Comparison of ENCODE assay signal across 11 cellular contexts in the genomic region with DNA sequence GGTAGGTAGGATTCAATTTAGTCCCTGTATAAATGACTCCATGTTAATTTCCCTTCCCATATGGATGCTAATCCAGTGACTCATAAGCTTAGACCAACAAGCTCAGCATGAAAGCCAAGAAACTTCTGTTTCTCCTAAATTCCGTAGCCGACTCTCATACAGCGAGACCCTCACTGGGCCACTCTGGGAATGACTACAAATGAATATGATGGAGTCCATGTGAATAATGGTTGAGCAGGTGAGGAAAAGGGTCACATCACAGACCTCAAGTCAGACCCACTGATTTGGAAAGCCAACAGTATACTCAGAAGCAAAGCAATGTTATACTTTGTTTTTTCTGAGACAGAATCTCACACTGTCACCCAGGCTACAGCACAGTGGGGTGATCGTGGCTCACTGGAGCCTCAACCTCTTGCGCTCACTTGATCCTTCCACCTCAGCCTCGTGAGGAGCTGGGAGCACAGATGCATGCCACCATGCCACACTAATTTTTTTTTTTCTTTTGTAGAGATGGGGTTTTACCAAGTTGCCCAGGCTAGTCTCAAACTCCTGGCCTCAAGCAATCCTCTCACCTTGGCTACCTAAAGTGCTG.
DNase-seq lines count a peak whose midpoint lies in the region; TF ChIP-seq lines count a peak whose summit lies in the region.
"Had no signal": no experiment of that assay in that cellular context is flagged by ENCODE, and none has a peak within 500 bp of the region (broad histone marks: within the 10 kb centered on the region; RNA-seq: fewer than 3 reads in every experiment).

No MANE protein-coding gene starts in this region.

- no peak overlapping the region for H3K27ac ChIP-seq in MM.1S (ENCODE audit: low read length)
- H3K27ac ChIP-seq: sigmoid colon had no signal

- H3K4me2 ChIP-seq in MM.1S (ENCODE audit: low read depth, low read length), result no peak overlapping the region

- H3K27me3 ChIP-seq in MM.1S (replicated peaks; ENCODE audit: insufficient read depth, low read length), result no peaks in the 10 kb centered on the region
- H3K27me3 ChIP-seq: sigmoid colon had no signal

- H3K9me2 ChIP-seq in MM.1S (replicated peaks; ENCODE audit: insufficient read depth, low read length), result no peaks in the 10 kb centered on the region

- no peak overlapping the region for H2AFZ ChIP-seq in MM.1S (ENCODE audit: low read length)

- H3K9ac ChIP-seq in MM.1S (ENCODE audit: low read length), result no peak overlapping the region

- H3K36me3 ChIP-seq in MM.1S (replicated peaks; ENCODE audit: insufficient read depth, low read length), result peaks cover 30% of the 10 kb centered on the region

- intact Hi-C loops in posterior cingulate gyrus (cut with DNase I), result no loop called here

- peaks cover 12% of the 10 kb centered on the region for H3K79me2 ChIP-seq in MM.1S (ENCODE audit: low read length)

- no peaks in the 10 kb centered on the region for H3K4me1 ChIP-seq in MM.1S (ENCODE audit: low read length)

- H3K4me3 ChIP-seq in astrocyte of the spinal cord (ENCODE audit: low read depth, low read length) (no peak overlapping the region), MM.1S (ENCODE audit: low read length) (no peak overlapping the region)
- H3K4me3 ChIP-seq: sigmoid colon had no signal

- H4K20me1 ChIP-seq in MM.1S (ENCODE audit: insufficient read depth, low read length), result no peaks in the 10 kb centered on the region

- no peak for TF ChIP-seq CTCF in astrocyte of the spinal cord (IDR thresholded peaks at IDR 0.05; ENCODE audit: low read depth, low read length)
- no peak for TF ChIP-seq CTCF in GM20000 (IDR thresholded peaks at IDR 0.05; ENCODE audit: extremely low read depth, missing control alignments)
- no peak for TF ChIP-seq CTCF in MM.1S (IDR thresholded peaks at IDR 0.05; ENCODE audit: low read length)

- DNase-seq in AG08395 (ENCODE audit: low spot score) (peak; percentile 77), HS-5 (ENCODE audit: low read depth) (peak; percentile 70), astrocyte of the spinal cord (ENCODE audit: low read depth, low spot score) (peak; percentile 92), kidney tubule cell (ENCODE audit: low spot score) (peak; percentile 51), NCI-H2171 (lab: John Stamatoyannopoulos, UW) (no peak), GM20000 (ENCODE audit: low spot score) (no peak), MM.1S (no peak), posterior cingulate gyrus (no peak)
- DNase-seq: Karpas-422; NK-92 treated with Interleukin-12 subunit alpha and Interleukin-12 subunit beta, amount 100 ng/mL, for 24 hours; sigmoid colon had no signal

- in situ Hi-C loops in astrocyte of the spinal cord (cut with HindIII; ENCODE audit: low sequenced_read_pairs), result no loop called here

- peaks cover 19% of the 10 kb centered on the region for H3F3A ChIP-seq in MM.1S (ENCODE audit: insufficient read depth, low read length)

- H3K9me3 ChIP-seq in MM.1S (replicated peaks; ENCODE audit: insufficient read depth, low read length), result no peaks in the 10 kb centered on the region
- H3K9me3 ChIP-seq: sigmoid colon had no signal

Comparison
In these comparisons a context has a peak if more than half of its experiments do, and no peak if none do; other contexts are left out.
1. DNase-seq: peak in AG08395 (single experiment), HS-5 (single experiment), astrocyte of the spinal cord (single experiment) and kidney tubule cell (single experiment); none in NCI-H2171 (single experiment), GM20000 (single experiment), MM.1S (single experiment) and posterior cingulate gyrus (0 of 10).